In the genomic region with DNA sequence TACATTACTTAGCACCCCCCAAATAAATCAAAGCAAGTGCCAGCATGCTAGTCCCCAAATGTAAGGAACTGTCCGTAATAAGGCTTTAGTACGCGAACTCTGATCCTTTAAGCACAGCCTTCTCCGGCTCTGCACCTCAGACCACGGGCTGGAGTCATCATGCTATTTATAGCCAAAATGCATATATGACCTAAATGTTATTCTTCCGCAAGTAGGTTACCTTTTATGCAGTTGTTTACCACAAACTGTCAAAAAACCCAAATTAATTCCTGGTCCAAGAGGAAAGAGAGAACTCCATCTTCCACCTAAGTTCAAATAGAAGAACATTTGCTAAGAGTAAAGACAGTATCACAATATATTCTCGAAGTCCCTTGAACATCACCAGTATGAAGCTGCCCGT, we compare ENCODE assay signal across 13 cellular contexts. TPM values are rescaled to one million over a fixed set of nuclear protein-coding genes. Genes with fewer than 3 reads are reported as not detected.
A peak's percentile ranks its signal among the peaks of the same experiment; 100 is the strongest.
DNase-seq lines count a peak whose midpoint lies in the region; ATAC-seq and TF ChIP-seq lines count a peak whose summit lies in the region.
"Had no signal": no experiment of that assay in that cellular context is flagged by ENCODE, and none has a peak within 500 bp of the region (broad histone marks: within the 10 kb centered on the region; RNA-seq: fewer than 3 reads in every experiment).

No MANE protein-coding gene starts in this region.

- H3K27ac ChIP-seq in mesodermal cell (ENCODE audit: low read depth, low read length, severe bottlenecking) = peak overlapping the region; percentile 89

- no peak for ATAC-seq in stimulated activated naive CD8-positive, alpha-beta T cell treated with anti-CD3 and anti-CD28 coated beads, Interleukin-15, amount 100 ng/mL, for 72 hours
- ATAC-seq in activated naive CD8-positive, alpha-beta T cell treated with anti-CD3 and anti-CD28 coated beads, Interleukin-2, amount 50 U/mL, for 24 hours = no peak
- no peak for ATAC-seq in GM18502 (IDR thresholded peaks at IDR 0.05; ENCODE audit: poor library complexity, unreplicated experiment)

- H3K9me3 ChIP-seq in mesodermal cell (ENCODE audit: control insufficient read depth, low read length) = no peaks in the 10 kb centered on the region

- H3K4me1 ChIP-seq in mesodermal cell (ENCODE audit: control insufficient read depth, insufficient read depth, low read length, poor library complexity, severe bottlenecking) = peaks cover 84% of the 10 kb centered on the region

- H3K9me3 Mint-ChIP-seq in stimulated activated naive CD8-positive, alpha-beta T cell treated with anti-CD3 and anti-CD28 coated beads, Interleukin-15, Interleukin-2, amounts not matched to agents 100 ng/mL and 50 ng/mL, for 24 hours = no peaks in the 10 kb centered on the region
- no peaks in the 10 kb centered on the region for H3K9me3 Mint-ChIP-seq in stimulated activated naive CD8-positive, alpha-beta T cell treated with anti-CD3 and anti-CD28 coated beads, Interleukin-15, amount 100 ng/mL, for 72 hours
- H3K9me3 Mint-ChIP-seq in activated naive CD8-positive, alpha-beta T cell treated with anti-CD3 and anti-CD28 coated beads, Interleukin-2, amount 50 U/mL, for 24 hours = no peaks in the 10 kb centered on the region
- H3K9me3 Mint-ChIP-seq: central memory CD8-positive, alpha-beta T cell had no signal

- no peak overlapping the region for H3K4me3 Mint-ChIP-seq in stimulated activated naive CD8-positive, alpha-beta T cell treated with anti-CD3 and anti-CD28 coated beads, Interleukin-15, Interleukin-2, amounts not matched to agents 100 ng/mL and 50 ng/mL, for 24 hours
- H3K4me3 Mint-ChIP-seq in stimulated activated naive CD8-positive, alpha-beta T cell treated with anti-CD3 and anti-CD28 coated beads, Interleukin-15, amount 100 ng/mL, for 72 hours = no peak overlapping the region
- H3K4me3 Mint-ChIP-seq in activated naive CD8-positive, alpha-beta T cell treated with anti-CD3 and anti-CD28 coated beads, Interleukin-2, amount 50 U/mL, for 24 hours = peak overlapping the region; percentile 82
- H3K4me3 Mint-ChIP-seq: central memory CD8-positive, alpha-beta T cell had no signal

- TF ChIP-seq CTCF in GM20000 (IDR thresholded peaks at IDR 0.05; ENCODE audit: extremely low read depth, missing control alignments) = no peak

- DNase-seq in stimulated activated naive CD8-positive, alpha-beta T cell treated with anti-CD3 and anti-CD28 coated beads, Interleukin-15, amount 100 ng/mL, for 72 hours = no peak
- DNase-seq in activated naive CD8-positive, alpha-beta T cell treated with anti-CD3 and anti-CD28 coated beads, Interleukin-2, amount 50 U/mL, for 24 hours = no peak
- DNase-seq in GM20000 (ENCODE audit: low spot score) (no peak), NCI-H2171 (lab: John Stamatoyannopoulos, UW) (no peak)
- DNase-seq in activated effector memory CD4-positive, alpha-beta T cell treated with Interleukin-2 at 50 U/mL for 16 hours = no peak
- DNase-seq: activated CD4-positive, CD25-positive, alpha-beta regulatory T cell; DMS79 treated with DMSO at 0.1 percent for 48 hours; kidney glomerular epithelial cell; NCI-H345 had no signal

- peak overlapping the region; percentile 27 for H3K4me3 ChIP-seq in mesodermal cell (ENCODE audit: extremely low read depth, insufficient read depth, low read length, poor library complexity, severe bottlenecking)

- peaks cover 62% of the 10 kb centered on the region for H3K4me1 Mint-ChIP-seq in stimulated activated naive CD8-positive, alpha-beta T cell treated with anti-CD3 and anti-CD28 coated beads, Interleukin-15, Interleukin-2, amounts not matched to agents 100 ng/mL and 50 ng/mL, for 24 hours (ENCODE audit: low read depth)
- H3K4me1 Mint-ChIP-seq in stimulated activated naive CD8-positive, alpha-beta T cell treated with anti-CD3 and anti-CD28 coated beads, Interleukin-15, amount 100 ng/mL, for 72 hours = peaks cover 66% of the 10 kb centered on the region
- peaks cover 67% of the 10 kb centered on the region for H3K4me1 Mint-ChIP-seq in activated naive CD8-positive, alpha-beta T cell treated with anti-CD3 and anti-CD28 coated beads, Interleukin-2, amount 50 U/mL, for 24 hours

- H3K27ac Mint-ChIP-seq in stimulated activated naive CD8-positive, alpha-beta T cell treated with anti-CD3 and anti-CD28 coated beads, Interleukin-15, Interleukin-2, amounts not matched to agents 100 ng/mL and 50 ng/mL, for 24 hours = peak overlapping the region; percentile 7
- no peak overlapping the region for H3K27ac Mint-ChIP-seq in stimulated activated naive CD8-positive, alpha-beta T cell treated with anti-CD3 and anti-CD28 coated beads, Interleukin-15, amount 100 ng/mL, for 72 hours
- no peak overlapping the region for H3K27ac Mint-ChIP-seq in activated naive CD8-positive, alpha-beta T cell treated with anti-CD3 and anti-CD28 coated beads, Interleukin-2, amount 50 U/mL, for 24 hours

- H3K36me3 Mint-ChIP-seq in stimulated activated naive CD8-positive, alpha-beta T cell treated with anti-CD3 and anti-CD28 coated beads, Interleukin-15, Interleukin-2, amounts not matched to agents 100 ng/mL and 50 ng/mL, for 24 hours (ENCODE audit: low read depth) = no peaks in the 10 kb centered on the region
- peaks cover 2% of the 10 kb centered on the region for H3K36me3 Mint-ChIP-seq in activated naive CD8-positive, alpha-beta T cell treated with anti-CD3 and anti-CD28 coated beads, Interleukin-2, amount 50 U/mL, for 24 hours (ENCODE audit: low read depth)

- H3K27me3 Mint-ChIP-seq in stimulated activated naive CD8-positive, alpha-beta T cell treated with anti-CD3 and anti-CD28 coated beads, Interleukin-15, Interleukin-2, amounts not matched to agents 100 ng/mL and 50 ng/mL, for 24 hours = no peaks in the 10 kb centered on the region
- no peaks in the 10 kb centered on the region for H3K27me3 Mint-ChIP-seq in stimulated activated naive CD8-positive, alpha-beta T cell treated with anti-CD3 and anti-CD28 coated beads, Interleukin-15, amount 100 ng/mL, for 72 hours
- no peaks in the 10 kb centered on the region for H3K27me3 Mint-ChIP-seq in activated naive CD8-positive, alpha-beta T cell treated with anti-CD3 and anti-CD28 coated beads, Interleukin-2, amount 50 U/mL, for 24 hours

- peaks cover 8% of the 10 kb centered on the region for H3K36me3 ChIP-seq in mesodermal cell (ENCODE audit: control insufficient read depth, insufficient read depth, low read length)

- WGBS in mesodermal cell (ENCODE audit: insufficient coverage in 2 of 2), 2 experiments = 24 to 33% methylated on average over 4 to 6 of the region's 8 CpGs

RNA-seq across cellular contexts. Expression of a gene that starts 42.7 kb away (rescaled TPM):
- polyA plus RNA-seq in mesodermal cell (2013, experiment 1 of 2) = 56.5 TPM
- 65.2 TPM for polyA plus RNA-seq in mesodermal cell (2013, experiment 2 of 2)
